2 cellular contexts compared by ENCODE assay signal in genomic region chr19:23932878-23933277, GRCh38.
TF ChIP-seq lines count a peak whose summit lies in the region.

No MANE protein-coding gene starts in this region.

TF ChIP-seq in HEK293, 187 proteins besides CTCF, POLR2A, EP300 and RAD21:
- no peak for TF ChIP-seq WT1 (tag by site-specific recombination; IDR thresholded peaks at IDR 0.05)
- TF ChIP-seq ZNF843 (tag by site-specific recombination; IDR thresholded peaks at IDR 0.05) = no peak
- no peak for TF ChIP-seq ZSCAN30 (tag by site-specific recombination; IDR thresholded peaks at IDR 0.05)
- no peak for TF ChIP-seq ZNF394 (tag by site-specific recombination; IDR thresholded peaks at IDR 0.05; ENCODE audit: borderline replicate concordance)
- peak; percentile 52 for TF ChIP-seq SETDB1 (IDR thresholded peaks at IDR 0.05; ENCODE audit: insufficient read length, low read length)

TF ChIP-seq in H1, 55 proteins besides CTCF, POLR2A, EP300 and RAD21:
- TF ChIP-seq KDM5A (IDR thresholded peaks at IDR 0.05; ENCODE audit: low read length) = no peak
- TF ChIP-seq ZNF274 (IDR thresholded peaks at IDR 0.05; ENCODE audit: borderline replicate concordance, extremely low read depth, low read length) = peak; percentile 39; the same call in 1 of the 2 replicates
